ENCODE assay signal across 8 cellular contexts in genomic region chr12:9450127-9450567, GRCh38.
A peak's percentile ranks its signal among the peaks of the same experiment; 100 is the strongest.
DNase-seq lines count a peak whose midpoint lies in the region; ATAC-seq and TF ChIP-seq lines count a peak whose summit lies in the region.
"Not testable (repeated sequence)": the region's sequence is repeated elsewhere in the genome, so short reads cannot be mapped to it uniquely, and the experiment has no call there.

No MANE protein-coding gene starts in this region.

- peak in 4 of 10 experiments; percentile 8 to 37 (median 10) for DNase-seq in CD4-positive, alpha-beta T cell
- DNase-seq in GF-D8 (lab: John Stamatoyannopoulos, UW) (peak; percentile 15), NCI-H69 (lab: John Stamatoyannopoulos, UW) (peak; percentile 20), kidney tubule cell (ENCODE audit: low spot score) (peak; percentile 34)
- peak; percentile 28 for DNase-seq in activated CD4-positive, alpha-beta T cell treated with anti-CD3 and anti-CD28 coated beads for 48 hours
- DNase-seq in activated T-cell treated with anti-CD3 and anti-CD28 coated beads, Interleukin-2, amount 50 U/mL, for 72 hours, result peak; percentile 23 to 46
- DNase-seq in central memory CD8-positive, alpha-beta T cell (ENCODE audit: low spot score in 2 of 2), result not testable (repeated sequence)

- H3K4me3 Mint-ChIP-seq in CD4-positive, alpha-beta T cell, result peak overlapping the region; percentile 98
- peak overlapping the region in 1 of 2 donors; percentile 100 for H3K4me3 Mint-ChIP-seq in activated T-cell treated with anti-CD3 and anti-CD28 coated beads, Interleukin-2, amount 50 U/mL, for 72 hours
- peak overlapping the region; percentile 100 for H3K4me3 Mint-ChIP-seq in central memory CD8-positive, alpha-beta T cell
- H3K4me3 Mint-ChIP-seq in stimulated activated memory B cell treated with anti-CD40 and anti-IgM and Interleukin-4, amounts not matched to agents 10 μg/mL and 1 μg/mL and 100 μg/mL, for 72 hours, result peak overlapping the region; percentile 12

- CTCF ChIA-PET in CD4-positive, alpha-beta T cell (lab: Charles Lee), result not testable (repeated sequence)

- not testable (repeated sequence) for H3K27ac Mint-ChIP-seq in CD4-positive, alpha-beta T cell; activated T-cell treated with anti-CD3 and anti-CD28 coated beads, Interleukin-2, amount 50 U/mL, for 72 hours; central memory CD8-positive, alpha-beta T cell (ENCODE audit: low read depth); stimulated activated memory B cell treated with anti-CD40 and anti-IgM and Interleukin-4, amounts not matched to agents 10 μg/mL and 1 μg/mL and 100 μg/mL, for 72 hours

- H3K27me3 Mint-ChIP-seq in CD4-positive, alpha-beta T cell; activated T-cell treated with anti-CD3 and anti-CD28 coated beads, Interleukin-2, amount 50 U/mL, for 72 hours (ENCODE audit: low read depth); central memory CD8-positive, alpha-beta T cell; stimulated activated memory B cell treated with anti-CD40 and anti-IgM and Interleukin-4, amounts not matched to agents 10 μg/mL and 1 μg/mL and 100 μg/mL, for 72 hours: not testable (repeated sequence)

- H3K27ac ChIP-seq in CD4-positive, alpha-beta T cell (ENCODE audit: low read depth, low read length), result not testable (repeated sequence)

- not testable (repeated sequence) for H3K27me3 ChIP-seq in CD4-positive, alpha-beta T cell (ENCODE audit: control insufficient read depth, insufficient read depth, low read length)

- not testable (repeated sequence) for ATAC-seq in CD4-positive, alpha-beta T cell (ENCODE audit: poor library complexity); central memory CD8-positive, alpha-beta T cell (replicated peaks; ENCODE audit: extremely low read depth, poor library complexity, severe bottlenecking); stimulated activated memory B cell treated with anti-CD40 and anti-IgM and Interleukin-4, amounts not matched to agents 10 μg/mL and 1 μg/mL and 100 μg/mL, for 72 hours
- peak in 1 of 2 donors; percentile 46 for ATAC-seq in activated T-cell treated with anti-CD3 and anti-CD28 coated beads, Interleukin-2, amount 50 U/mL, for 72 hours (replicated peaks in 1 of 2)

- POLR2A ChIA-PET in CD4-positive, alpha-beta T cell (lab: Charles Lee), result interaction anchor here (0.8 to 1.0 kb wide), 2 partner anchors 84 to 165 kb away, joined by 3 read pairs; no protein-coding TSS in a partner anchor

- not testable (repeated sequence) for H3K9me3 ChIP-seq in CD4-positive, alpha-beta T cell (ENCODE audit: control insufficient read depth, low read length)

- intact Hi-C loops in CD4-positive, alpha-beta T cell (cut with DNase I, micrococcal nuclease), result not testable (repeated sequence)

- H3K36me3 Mint-ChIP-seq in CD4-positive, alpha-beta T cell (ENCODE audit: low read depth); activated T-cell treated with anti-CD3 and anti-CD28 coated beads, Interleukin-2, amount 50 U/mL, for 72 hours (ENCODE audit: insufficient read depth in 2 of 2); stimulated activated memory B cell treated with anti-CD40 and anti-IgM and Interleukin-4, amounts not matched to agents 10 μg/mL and 1 μg/mL and 100 μg/mL, for 72 hours: not testable (repeated sequence)
- H3K36me3 Mint-ChIP-seq in central memory CD8-positive, alpha-beta T cell (ENCODE audit: insufficient read depth), result peaks cover 11% of the 10 kb centered on the region

- not testable (repeated sequence) for H3K9me3 Mint-ChIP-seq in CD4-positive, alpha-beta T cell; activated T-cell treated with anti-CD3 and anti-CD28 coated beads, Interleukin-2, amount 50 U/mL, for 72 hours; central memory CD8-positive, alpha-beta T cell; stimulated activated memory B cell treated with anti-CD40 and anti-IgM and Interleukin-4, amounts not matched to agents 10 μg/mL and 1 μg/mL and 100 μg/mL, for 72 hours

- peaks cover 26% of the 10 kb centered on the region for H3K4me1 Mint-ChIP-seq in CD4-positive, alpha-beta T cell (ENCODE audit: low read depth)
- H3K4me1 Mint-ChIP-seq in activated T-cell treated with anti-CD3 and anti-CD28 coated beads, Interleukin-2, amount 50 U/mL, for 72 hours (ENCODE audit: low read depth), result peaks cover 21% of the 10 kb centered on the region
- peaks cover 26% of the 10 kb centered on the region for H3K4me1 Mint-ChIP-seq in central memory CD8-positive, alpha-beta T cell
- H3K4me1 Mint-ChIP-seq in stimulated activated memory B cell treated with anti-CD40 and anti-IgM and Interleukin-4, amounts not matched to agents 10 μg/mL and 1 μg/mL and 100 μg/mL, for 72 hours, result peaks cover 20% of the 10 kb centered on the region

- not testable (repeated sequence) for TF ChIP-seq CTCF in CD4-positive, alpha-beta T cell (IDR thresholded peaks at IDR 0.05)
